ENCODE assay signal across 8 cellular contexts in the genomic region with DNA sequence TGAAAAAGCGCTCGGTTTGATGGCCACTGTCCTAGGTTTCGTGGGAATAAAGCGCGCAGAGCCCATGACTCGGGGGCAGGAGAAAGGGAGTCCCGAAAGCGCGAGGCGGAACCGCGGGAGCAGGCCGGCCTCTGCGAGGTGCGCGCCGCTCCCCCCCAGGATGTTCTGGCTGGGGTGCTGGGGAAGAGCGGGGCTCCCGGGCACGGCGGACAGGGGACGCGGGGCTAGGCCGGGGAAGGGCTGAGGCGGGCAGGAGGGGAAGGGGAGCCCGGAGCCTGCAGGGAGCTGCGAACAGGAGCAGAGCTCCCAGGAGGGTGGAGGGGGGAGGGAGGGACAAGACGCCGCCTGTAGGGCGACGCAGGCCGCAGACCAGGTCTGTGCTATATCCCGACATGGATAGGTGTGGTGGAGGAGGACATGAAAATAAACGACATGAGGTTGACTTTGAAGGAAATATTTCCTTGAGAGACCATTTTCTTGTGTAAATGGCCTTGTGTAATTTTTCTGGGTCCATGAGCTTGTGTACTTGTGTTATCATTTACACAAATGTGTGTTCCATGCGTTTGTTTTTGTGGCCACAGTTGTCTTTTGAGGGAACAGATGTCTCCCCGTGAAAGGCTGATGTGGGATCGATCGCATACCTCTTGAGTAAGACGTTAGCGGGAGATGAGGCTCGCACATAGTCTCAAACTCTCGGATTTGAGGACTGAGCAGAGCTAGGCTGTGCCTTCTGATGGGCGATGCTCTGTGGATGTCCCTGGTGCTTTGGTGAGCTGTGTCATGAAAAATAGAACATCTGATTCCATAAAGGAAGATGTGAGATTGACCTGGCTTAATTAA. TPM values are rescaled to one million over a fixed set of nuclear protein-coding genes. Genes with fewer than 3 reads are reported as not detected.
DNase-seq lines count a peak whose midpoint lies in the region; ATAC-seq and TF ChIP-seq lines count a peak whose summit lies in the region.

No MANE protein-coding gene starts in this region.

- H3K4me1 ChIP-seq in HUES48 (ENCODE audit: control insufficient read depth, insufficient read depth, low read length): peaks cover 17% of the 10 kb centered on the region; the same call in 1 of the 2 replicates
- peaks cover 0 to 29% of the 10 kb centered on the region in 2 donors for H3K4me1 ChIP-seq in right atrium auricular region
- peaks cover 24% of the 10 kb centered on the region for H3K4me1 ChIP-seq in psoas muscle

- peak overlapping the region; percentile 85 for H3K4me3 ChIP-seq in HUES48 (ENCODE audit: low read depth, low read length)
- H3K4me3 ChIP-seq in right atrium auricular region: peak overlapping the region; percentile 96 to 100
- peak overlapping the region; percentile 77 for H3K4me3 ChIP-seq in psoas muscle

- H3K27me3 ChIP-seq in HUES48 (ENCODE audit: control insufficient read depth, insufficient read depth, low read length) (no peaks in the 10 kb centered on the region), right atrium auricular region (no peaks in the 10 kb centered on the region), psoas muscle (ENCODE audit: insufficient read depth in 3 of 3, low read length in 2 of 3) (no peaks in the 10 kb centered on the region)

- 10 to 11% (median 11%) methylated on average over 42 to 43 of the region's 43 CpGs for WGBS in psoas muscle, 3 donors

- peak; percentile 22 to 34 (median 24) for ATAC-seq in psoas muscle
- ATAC-seq in GM18517 (IDR thresholded peaks at IDR 0.05; ENCODE audit: unreplicated experiment): no peak
- ATAC-seq in HG02981 (IDR thresholded peaks at IDR 0.05; ENCODE audit: unreplicated experiment): no peak

- H3K9me3 ChIP-seq in HUES48 (ENCODE audit: control insufficient read depth, insufficient read depth, low read length) (no peaks in the 10 kb centered on the region), right atrium auricular region (no peaks in the 10 kb centered on the region), psoas muscle (no peaks in the 10 kb centered on the region)

- TF ChIP-seq POLR2A in Raji (IDR thresholded peaks at IDR 0.05; ENCODE audit: insufficient read depth, low read depth, low read length): peak; percentile 36

- peak overlapping the region; percentile 55 for H3K9ac ChIP-seq in HUES48 (ENCODE audit: low read depth, low read length)

- peak; percentile 64 for DNase-seq in ELR (ENCODE audit: low read depth)
- DNase-seq in amniotic epithelial cell (ENCODE audit: low read depth): peak; percentile 37
- DNase-seq in right atrium auricular region (ENCODE audit: low spot score): no peak
- DNase-seq in psoas muscle: peak; percentile 35 to 68

- H3K36me3 ChIP-seq in HUES48 (ENCODE audit: control insufficient read depth, insufficient read depth, low read length) (peaks cover 32% of the 10 kb centered on the region), right atrium auricular region (peaks cover 13% of the 10 kb centered on the region), psoas muscle (ENCODE audit: insufficient read depth in 1 of 2, low read depth in 1 of 2) (peaks cover 0 to 37% of the 10 kb centered on the region in 2 donors)

- TF ChIP-seq CTCF in right atrium auricular region (IDR thresholded peaks at IDR 0.05) (peak in 1 of 2 donors; percentile 42), psoas muscle (IDR thresholded peaks at IDR 0.05) (peak; percentile 21)

- intact Hi-C loops in psoas muscle (cut with DNase I): loop anchor here in 1 of 2 donors (1.0 to 10.0 kb wide), 2 partner anchors 38 to 140 kb away; a partner anchor contains a TSS

- H3K27ac ChIP-seq in HUES48 (ENCODE audit: low read depth, low read length): peak overlapping the region; percentile 73
- peak overlapping the region; percentile 98 for H3K27ac ChIP-seq in right atrium auricular region
- peak overlapping the region; percentile 94 for H3K27ac ChIP-seq in psoas muscle

RNA-seq across cellular contexts. Expression of a gene that starts 1.3 kb away (rescaled TPM):
- total RNA-seq in right atrium auricular region (10 to 100 TPM; 31.7 to 40.3 TPM), psoas muscle (100 to 1,000 TPM in 3 of 4 donors, 10 to 100 TPM in 1; 99.4 to 642 (median 295) TPM)
- 100 to 1,000 TPM; 118 to 294 (median 248) TPM for polyA plus RNA-seq in psoas muscle

RNA-seq across cellular contexts. Expression of a gene that starts 1.6 kb away (rescaled TPM):
- total RNA-seq in right atrium auricular region: under 1 TPM; 0.31 to 0.74 TPM
- 1 to 10 TPM in 3 of 4 donors, under 1 TPM in 1; 0.49 to 3.0 (median 1.1) TPM for total RNA-seq in psoas muscle
- polyA plus RNA-seq in psoas muscle: 1 to 10 TPM in 1 of 3 donors, under 1 TPM in 2; 0.38 to 2.3 (median 0.47) TPM

RNA-seq across cellular contexts. Expression of a gene that starts 39.2 kb away (rescaled TPM):
- total RNA-seq in right atrium auricular region (10 to 100 TPM; 11.0 to 22.1 TPM), psoas muscle (10 to 100 TPM in 1 of 4 donors, 1 to 10 TPM in 3; 4.7 to 11.0 (median 7.1) TPM)
- 10 to 100 TPM; 12.2 to 18.2 (median 14.8) TPM for polyA plus RNA-seq in psoas muscle

RNA-seq across cellular contexts. Expression of a gene that starts 39.9 kb away (rescaled TPM):
- total RNA-seq in right atrium auricular region (10 to 100 TPM; 35.7 to 45.4 TPM), psoas muscle (100 to 1,000 TPM in 1 of 4 donors, 10 to 100 TPM in 3; 70.4 to 102 (median 89.7) TPM)
- 100 to 1,000 TPM in 1 of 3 donors, 10 to 100 TPM in 2; 44.0 to 104 (median 49.6) TPM for polyA plus RNA-seq in psoas muscle

Comparison
In these comparisons a context has a peak if more than half of its experiments do, and no peak if none do; other contexts are left out.
1. ATAC-seq: peak in psoas muscle (4 of 4); none in GM18517 (single experiment) and HG02981 (single experiment).
2. Peak in every context shown above with its lines, with median percentiles within 50 percentile points of each other: H3K27ac ChIP-seq and H3K4me3 ChIP-seq.